In genomic region chr2:166393008-166393407, GRCh38 we compare ENCODE assay signal across 19 cellular contexts. TPM values are rescaled to one million over a fixed set of nuclear protein-coding genes. Genes with fewer than 3 reads are reported as not detected.
"Had no signal": no experiment of that assay in that cellular context is flagged by ENCODE, and none has a peak within 500 bp of the region (broad histone marks: within the 10 kb centered on the region; RNA-seq: fewer than 3 reads in every experiment).

No MANE protein-coding gene starts in this region.

- H3K27ac ChIP-seq: RWPE1 had no signal

- H3K4me3 ChIP-seq: MG63 had no signal

- DNase-seq: KBM-7, MG63, NCI-H1092, NCI-H1105 treated with DMSO at 0.1 percent for 48 hours, NCI-H1417 treated with DMSO at 0.1 percent for 48 hours, NCI-H146, NCI-H1694 treated with DMSO at 0.1 percent for 48 hours, NCI-H1930, NCI-H2081, NCI-H2107, NCI-H2227 treated with DMSO at 0.1 percent for 48 hours, NCI-H524 treated with DMSO at 0.1 percent for 48 hours, NCI-H69, NCI-H774, PC-3, SHP77 had no signal

- H3K9me3 ChIP-seq: MG63 had no signal

- ATAC-seq: Panc1, PC-3 had no signal

- H3K36me3 ChIP-seq: MG63 had no signal

- H3K27me3 ChIP-seq: MG63 had no signal

RNA-seq across cellular contexts. Expression of gene SCN9A, which starts 17.3 kb away (rescaled TPM):
- polyA plus RNA-seq: IgD-negative memory B cell had no signal
